Comparison of ENCODE assay signal across 31 cellular contexts in genomic region chr6:152343735-152344360, GRCh38.
"Had no signal": no experiment of that assay in that cellular context is flagged by ENCODE, and none has a peak within 500 bp of the region (broad histone marks: within the 10 kb centered on the region; RNA-seq: fewer than 3 reads in every experiment).

No MANE protein-coding gene starts in this region.

- H3K4me1 Mint-ChIP-seq: activated B cell treated with CpG ODN at 0.5 μM for 24 hours; activated CD4-positive, alpha-beta T cell treated with anti-CD3 and anti-CD28 coated beads, Interleukin-2, amount 10 ng/mL, durations not matched to agents 7 days and 5 days; activated naive CD8-positive, alpha-beta T cell treated with anti-CD3 and anti-CD28 coated beads, Interleukin-2, amount 10 ng/mL, durations not matched to agents 7 days and 5 days; brain; T-helper 17 cell had no signal

- H3K27me3 ChIP-seq: ascending aorta, breast epithelium, cardiac muscle cell, esophagus muscularis mucosa, foreskin keratinocyte had no signal

- H3K36me3 ChIP-seq: breast epithelium, WERI-Rb-1 had no signal

- H3K4me3 ChIP-seq: ascending aorta, breast epithelium, cardiac muscle cell, esophagus muscularis mucosa had no signal

- H3K4me1 ChIP-seq: ascending aorta, breast epithelium, esophagus muscularis mucosa, foreskin keratinocyte had no signal

- H3K27ac ChIP-seq: ascending aorta, breast epithelium, cardiac muscle cell, esophagus muscularis mucosa, foreskin keratinocyte, WERI-Rb-1 had no signal

- H3K9me3 ChIP-seq: ascending aorta, breast epithelium, esophagus muscularis mucosa had no signal

- H3K36me3 Mint-ChIP-seq: activated naive CD4-positive, alpha-beta T cell treated with anti-CD3 and anti-CD28 coated beads, Interleukin-2, amount 10 ng/mL, durations not matched to agents 7 days and 5 days; activated naive CD4-positive, alpha-beta T cell treated with anti-CD3 and anti-CD28 coated beads, Interleukin-2, amount 50 U/mL, for 72 hours; activated naive CD8-positive, alpha-beta T cell treated with anti-CD3 and anti-CD28 coated beads, Interleukin-2, amount 10 ng/mL, durations not matched to agents 7 days and 5 days had no signal

- H3K9me3 Mint-ChIP-seq: activated B cell treated with CpG ODN at 0.5 μM for 24 hours; activated CD4-positive, alpha-beta memory T cell treated with anti-CD3 and anti-CD28 coated beads, Interleukin-2, amount 10 ng/mL, durations not matched to agents 7 days and 5 days; activated CD4-positive, alpha-beta T cell treated with anti-CD3 and anti-CD28 coated beads, Interleukin-2, amount 10 ng/mL, durations not matched to agents 7 days and 5 days; activated naive CD4-positive, alpha-beta T cell treated with anti-CD3 and anti-CD28 coated beads, Interleukin-2, amount 10 ng/mL, durations not matched to agents 7 days and 5 days; activated naive CD4-positive, alpha-beta T cell treated with anti-CD3 and anti-CD28 coated beads, Interleukin-2, amount 50 U/mL, for 72 hours; activated naive CD8-positive, alpha-beta T cell treated with anti-CD3 and anti-CD28 coated beads, Interleukin-2, amount 10 ng/mL, durations not matched to agents 7 days and 5 days; activated T-cell treated with anti-CD3 and anti-CD28 coated beads, Interleukin-2, amount 50 U/mL, for 24 hours; activated T-cell treated with anti-CD3 and anti-CD28 coated beads, Interleukin-2, amount 50 U/mL, for 72 hours; brain; effector memory CD8-positive, alpha-beta T cell; T-helper 2 cell treated with Interferon-gamma antibody and Interleukin-4, amounts not matched to agents 5 μg/mL and 100 μg/mL, for 36 hours had no signal

- ATAC-seq: activated CD4-positive, CD25-positive, alpha-beta regulatory T cell treated with anti-CD3 and anti-CD28 coated beads, Interleukin-2, amount 50 U/mL, for 24 hours; activated naive CD4-positive, alpha-beta T cell treated with anti-CD3 and anti-CD28 coated beads, Interleukin-2, amount 50 U/mL, for 72 hours; activated T-cell treated with anti-CD3 and anti-CD28 coated beads, Interleukin-2, amount 50 U/mL, for 72 hours; effector memory CD8-positive, alpha-beta T cell; foreskin keratinocyte; T-helper 17 cell had no signal

- DNase-seq: activated B cell treated with CpG ODN at 0.5 μM for 24 hours; activated CD4-positive, alpha-beta memory T cell treated with anti-CD3 and anti-CD28 coated beads, Interleukin-2, amount 10 ng/mL, durations not matched to agents 7 days and 5 days; activated CD4-positive, alpha-beta T cell treated with anti-CD3 and anti-CD28 coated beads, Interleukin-2, amount 10 ng/mL, durations not matched to agents 7 days and 5 days; activated CD4-positive, alpha-beta T cell treated with anti-CD3 and anti-CD28 coated beads, Interleukin-2, amount 50 U/mL, for 4 hours; activated CD8-positive, alpha-beta memory T cell treated with anti-CD3 and anti-CD28 coated beads, Interleukin-2, amount 50 U/mL, for 48 hours; activated gamma-delta T cell; activated naive CD4-positive, alpha-beta T cell; activated naive CD4-positive, alpha-beta T cell treated with anti-CD3 and anti-CD28 coated beads, Interleukin-2, amount 10 ng/mL, durations not matched to agents 7 days and 5 days; activated naive CD8-positive, alpha-beta T cell treated with anti-CD3 and anti-CD28 coated beads, Interleukin-2, amount 10 ng/mL, durations not matched to agents 7 days and 5 days; activated T-cell treated with anti-CD3 and anti-CD28 coated beads for 4 hours; activated T-cell treated with anti-CD3 and anti-CD28 coated beads, Interleukin-2, amount 50 U/mL, for 24 hours; activated T-cell treated with anti-CD3 and anti-CD28 coated beads, Interleukin-2, amount 50 U/mL, for 72 hours; cortex of kidney; dermis blood vessel endothelial cell; effector CD4-positive, alpha-beta T cell; effector memory CD8-positive, alpha-beta T cell; erythroblast; foreskin keratinocyte; head of caudate nucleus; T-helper 1 cell; T-helper 17 cell; T1000; WERI-Rb-1 had no signal

- H3K27me3 Mint-ChIP-seq: activated CD4-positive, alpha-beta memory T cell treated with anti-CD3 and anti-CD28 coated beads, Interleukin-2, amount 10 ng/mL, durations not matched to agents 7 days and 5 days; brain; effector memory CD8-positive, alpha-beta T cell had no signal

- H3K27ac Mint-ChIP-seq: activated B cell treated with CpG ODN at 0.5 μM for 24 hours; activated CD4-positive, alpha-beta memory T cell treated with anti-CD3 and anti-CD28 coated beads, Interleukin-2, amount 10 ng/mL, durations not matched to agents 7 days and 5 days; activated CD4-positive, alpha-beta T cell treated with anti-CD3 and anti-CD28 coated beads, Interleukin-2, amount 10 ng/mL, durations not matched to agents 7 days and 5 days; activated naive CD4-positive, alpha-beta T cell treated with anti-CD3 and anti-CD28 coated beads, Interleukin-2, amount 10 ng/mL, durations not matched to agents 7 days and 5 days; activated naive CD4-positive, alpha-beta T cell treated with anti-CD3 and anti-CD28 coated beads, Interleukin-2, amount 50 U/mL, for 72 hours; activated naive CD8-positive, alpha-beta T cell treated with anti-CD3 and anti-CD28 coated beads, Interleukin-2, amount 10 ng/mL, durations not matched to agents 7 days and 5 days; activated T-cell treated with anti-CD3 and anti-CD28 coated beads, Interleukin-2, amount 50 U/mL, for 24 hours; activated T-cell treated with anti-CD3 and anti-CD28 coated beads, Interleukin-2, amount 50 U/mL, for 72 hours; brain; effector memory CD8-positive, alpha-beta T cell; T-helper 17 cell; T-helper 2 cell treated with Interferon-gamma antibody and Interleukin-4, amounts not matched to agents 5 μg/mL and 100 μg/mL, for 36 hours had no signal

- H3K4me3 Mint-ChIP-seq: activated B cell treated with CpG ODN at 0.5 μM for 24 hours; activated CD4-positive, alpha-beta memory T cell treated with anti-CD3 and anti-CD28 coated beads, Interleukin-2, amount 10 ng/mL, durations not matched to agents 7 days and 5 days; activated CD4-positive, alpha-beta T cell treated with anti-CD3 and anti-CD28 coated beads, Interleukin-2, amount 10 ng/mL, durations not matched to agents 7 days and 5 days; activated naive CD4-positive, alpha-beta T cell treated with anti-CD3 and anti-CD28 coated beads, Interleukin-2, amount 10 ng/mL, durations not matched to agents 7 days and 5 days; activated naive CD8-positive, alpha-beta T cell treated with anti-CD3 and anti-CD28 coated beads, Interleukin-2, amount 10 ng/mL, durations not matched to agents 7 days and 5 days; activated T-cell treated with anti-CD3 and anti-CD28 coated beads, Interleukin-2, amount 50 U/mL, for 24 hours; activated T-cell treated with anti-CD3 and anti-CD28 coated beads, Interleukin-2, amount 50 U/mL, for 72 hours; brain; effector memory CD8-positive, alpha-beta T cell; T-helper 17 cell; T-helper 2 cell treated with Interferon-gamma antibody and Interleukin-4, amounts not matched to agents 5 μg/mL and 100 μg/mL, for 36 hours had no signal
